ENCODE assay signal across 8 cellular contexts in genomic region chr10:114631678-114632417, GRCh38. TPM values are rescaled to one million over a fixed set of nuclear protein-coding genes. Genes with fewer than 3 reads are reported as not detected.
A peak's percentile ranks its signal among the peaks of the same experiment; 100 is the strongest.
DNase-seq lines count a peak whose midpoint lies in the region; ATAC-seq and TF ChIP-seq lines count a peak whose summit lies in the region.

No MANE protein-coding gene starts in this region.

- H3K4me1 Mint-ChIP-seq in glutamatergic neuron (ENCODE audit: low read depth, unreplicated experiment), result peaks cover 25% of the 10 kb centered on the region

- TF ChIP-seq POLR2A in NB4 (IDR thresholded peaks at IDR 0.05; ENCODE audit: extremely low read depth, insufficient read length) (no peak), ovary (IDR thresholded peaks at IDR 0.05) (no peak)

- H3K27ac ChIP-seq in ovary, result no peak overlapping the region

- peak; percentile 63 for ATAC-seq in GM21723 (IDR thresholded peaks at IDR 0.05; ENCODE audit: unreplicated experiment)

- H3K4me1 ChIP-seq in ovary (ENCODE audit: insufficient read depth), result peaks cover 9% of the 10 kb centered on the region

- no peaks in the 10 kb centered on the region for H3K9me3 Mint-ChIP-seq in glutamatergic neuron (ENCODE audit: unreplicated experiment)

- no peaks in the 10 kb centered on the region for H3K36me3 Mint-ChIP-seq in glutamatergic neuron (ENCODE audit: unreplicated experiment)

- H3K27ac Mint-ChIP-seq in glutamatergic neuron (ENCODE audit: unreplicated experiment), result peak overlapping the region; percentile 89

- peak overlapping the region; percentile 91 for H3K4me3 Mint-ChIP-seq in glutamatergic neuron (ENCODE audit: unreplicated experiment)

- no peaks in the 10 kb centered on the region for H3K9me3 ChIP-seq in ovary

- DNase-seq in GM10266 (ENCODE audit: extremely low spot score), result peak; percentile 26
- peak; percentile 31 for DNase-seq in NB4 (ENCODE audit: low read depth)
- peak; percentile 6 for DNase-seq in activated effector memory CD4-positive, alpha-beta T cell treated with Interleukin-2 at 50 U/mL for 16 hours
- peak; percentile 71 for DNase-seq in glutamatergic neuron
- DNase-seq in ovary, result peak; percentile 27 to 55 (median 47)
- no peak for DNase-seq in epidermal melanocyte (ENCODE audit: insufficient read length, low spot score)
- DNase-seq in NOMO-1 (lab: John Stamatoyannopoulos, UW; ENCODE audit: unreplicated experiment in 2 of 2), result no peak

- peaks cover 2% of the 10 kb centered on the region for H3K27me3 Mint-ChIP-seq in glutamatergic neuron (ENCODE audit: unreplicated experiment)

- H3K36me3 ChIP-seq in ovary, result no peaks in the 10 kb centered on the region

- TF ChIP-seq EP300 in ovary (IDR thresholded peaks at IDR 0.05), result no peak

- H3K4me3 ChIP-seq in NB4 (ENCODE audit: low read depth, low read length), result no peak overlapping the region
- peak overlapping the region; percentile 58 for H3K4me3 ChIP-seq in ovary

- intact Hi-C loops in ovary (cut with DNase I), result loop anchor here in 1 of 4 donors (10.0 kb wide), 1 partner anchor 77 kb away; no protein-coding TSS in a partner anchor

- no peaks in the 10 kb centered on the region for H3K27me3 ChIP-seq in ovary

- 1% methylated on average over 47 to 53 of the region's 53 CpGs for WGBS in ovary, 3 donors

- TF ChIP-seq CTCF in GM10266 (IDR thresholded peaks at IDR 0.05; ENCODE audit: control insufficient read depth, insufficient read depth, low read depth, missing control alignments) (no peak), NB4 (IDR thresholded peaks at IDR 0.05; ENCODE audit: low read depth, low read length) (no peak), glutamatergic neuron (IDR thresholded peaks at IDR 0.05; ENCODE audit: partially characterized antibody, unreplicated experiment) (no peak), ovary (IDR thresholded peaks at IDR 0.05) (no peak)

RNA-seq across cellular contexts. Expression of gene ABLIM1, which starts 26.2 kb away (rescaled TPM):
- 25.7 TPM for total RNA-seq in glutamatergic neuron (ENCODE audit: unreplicated experiment)
- total RNA-seq in ovary, result 100 to 1,000 TPM; 157 to 505 (median 288) TPM
- 100 to 1,000 TPM; 155 to 242 TPM for polyA plus RNA-seq in ovary

Comparison
In these comparisons a context has a peak if more than half of its experiments do, and no peak if none do; other contexts are left out.
1. DNase-seq: peak in GM10266 (single experiment), NB4 (single experiment), activated effector memory CD4-positive, alpha-beta T cell treated with Interleukin-2 at 50 U/mL for 16 hours (single experiment), glutamatergic neuron (single experiment) and ovary (5 of 5); none in epidermal melanocyte (single experiment) and NOMO-1 (0 of 2).